Comparison of ENCODE assay signal across 8 cellular contexts in the genomic region with DNA sequence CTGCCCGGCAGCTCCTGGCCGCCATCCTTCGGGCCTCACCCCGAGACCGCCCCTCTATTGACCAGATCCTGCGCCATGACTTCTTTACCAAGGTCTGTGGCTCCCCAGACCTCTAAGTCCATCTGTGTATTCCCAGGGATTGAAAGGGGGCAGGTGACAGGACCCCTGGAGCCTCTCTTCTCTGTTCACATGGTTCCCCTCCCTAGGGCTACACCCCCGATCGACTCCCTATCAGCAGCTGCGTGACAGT. TPM values are rescaled to one million over a fixed set of nuclear protein-coding genes. Genes with fewer than 3 reads are reported as not detected.
DNase-seq lines count a peak whose midpoint lies in the region; ATAC-seq and TF ChIP-seq lines count a peak whose summit lies in the region.
"Had no signal": no experiment of that assay in that cellular context is flagged by ENCODE, and none has a peak within 500 bp of the region (broad histone marks: within the 10 kb centered on the region; RNA-seq: fewer than 3 reads in every experiment).

No MANE protein-coding gene starts in this region.

- CTCF ChIA-PET in CD8-positive, alpha-beta T cell (lab: Charles Lee): interaction anchor here (1.1 kb wide), 1 partner anchor 34 kb away, joined by 4 read pairs; no protein-coding TSS in a partner anchor

- H3K36me3 Mint-ChIP-seq in CD8-positive, alpha-beta T cell: peaks cover 52% of the 10 kb centered on the region
- peaks cover 19% of the 10 kb centered on the region for H3K36me3 Mint-ChIP-seq in T-helper 17 cell (ENCODE audit: low read depth)

- intact Hi-C loops in CD8-positive, alpha-beta T cell (cut with DNase I, micrococcal nuclease): loop anchor here (10.0 kb wide), 2 partner anchors 782 to 1848 kb away; partner anchors contain the start of genes NASP (in 1 of the 2) and SLC2A1 (in 1 of the 2)

- DNase-seq in CD8-positive, alpha-beta T cell: no peak
- DNase-seq in T-helper 17 cell: no peak
- DNase-seq in erythroblast (lab: John Stamatoyannopoulos, UW): no peak
- DNase-seq in skeletal muscle cell (ENCODE audit: low read depth): no peak
- DNase-seq in NCI-H524 (lab: John Stamatoyannopoulos, UW): no peak
- no peak for DNase-seq in GM10266 (ENCODE audit: extremely low spot score)
- no peak for DNase-seq in Ammon's horn (ENCODE audit: low spot score)
- DNase-seq: NCI-H2227 treated with DMSO at 0.1 percent for 48 hours had no signal

- peak; percentile 6 for TF ChIP-seq POLR2A in erythroblast (IDR thresholded peaks at IDR 0.05; ENCODE audit: low read length)

- peak overlapping the region; percentile 84 for H3K27ac Mint-ChIP-seq in CD8-positive, alpha-beta T cell
- H3K27ac Mint-ChIP-seq in T-helper 17 cell: peak overlapping the region; percentile 100

- H3K36me3 ChIP-seq in CD8-positive, alpha-beta T cell (ENCODE audit: insufficient read depth, low read length): peaks cover 27% of the 10 kb centered on the region

- H3K4me1 Mint-ChIP-seq in CD8-positive, alpha-beta T cell (ENCODE audit: low read depth): peaks cover 56% of the 10 kb centered on the region
- peaks cover 58% of the 10 kb centered on the region for H3K4me1 Mint-ChIP-seq in T-helper 17 cell

- no peaks in the 10 kb centered on the region for H3K9me3 Mint-ChIP-seq in CD8-positive, alpha-beta T cell

- TF ChIP-seq CTCF in CD8-positive, alpha-beta T cell (IDR thresholded peaks at IDR 0.05): no peak
- no peak for TF ChIP-seq CTCF in GM10266 (IDR thresholded peaks at IDR 0.05; ENCODE audit: control insufficient read depth, insufficient read depth, low read depth, missing control alignments)

- POLR2A ChIA-PET in CD8-positive, alpha-beta T cell (lab: Charles Lee): interaction anchor here (2.1 to 9.5 kb wide), 3 partner anchors 11 to 81 kb away, joined by 5 to 189 read pairs (median 44); no protein-coding TSS in a partner anchor

- H3K4me3 ChIP-seq in CD8-positive, alpha-beta T cell (ENCODE audit: low read depth, low read length): no peak overlapping the region
- peak overlapping the region; percentile 92 for H3K4me3 ChIP-seq in skeletal muscle cell (ENCODE audit: low read depth, low read length)

- ATAC-seq in CD8-positive, alpha-beta T cell: no peak
- no peak for ATAC-seq in T-helper 17 cell

- no peaks in the 10 kb centered on the region for H3K27me3 Mint-ChIP-seq in CD8-positive, alpha-beta T cell (ENCODE audit: low read depth)
- no peaks in the 10 kb centered on the region for H3K27me3 Mint-ChIP-seq in T-helper 17 cell

- H3K4me1 ChIP-seq in CD8-positive, alpha-beta T cell (ENCODE audit: insufficient read depth, low read length): peaks cover 45% of the 10 kb centered on the region

- H3K4me3 Mint-ChIP-seq in CD8-positive, alpha-beta T cell: peak overlapping the region; percentile 87
- peak overlapping the region; percentile 99 for H3K4me3 Mint-ChIP-seq in T-helper 17 cell

- H3K9me3 ChIP-seq in CD8-positive, alpha-beta T cell (ENCODE audit: low read length): no peaks in the 10 kb centered on the region
- peaks cover 3% of the 10 kb centered on the region for H3K9me3 ChIP-seq in T-helper 17 cell (ENCODE audit: control insufficient read depth, low read length, poor library complexity, severe bottlenecking)

- no peaks in the 10 kb centered on the region for H3K27me3 ChIP-seq in CD8-positive, alpha-beta T cell (ENCODE audit: insufficient read depth, low read length)

- no peak overlapping the region for H3K27ac ChIP-seq in CD8-positive, alpha-beta T cell (ENCODE audit: low read depth, low read length)

RNA-seq across cellular contexts. Expression of gene PLK3, which starts 2.8 kb away (rescaled TPM):
- total RNA-seq in CD8-positive, alpha-beta T cell: 100 to 1,000 TPM; 568 to 599 TPM
- 100 to 1,000 TPM; 389 to 523 TPM for total RNA-seq in T-helper 17 cell

RNA-seq across cellular contexts. Expression of gene DYNLT4, which starts 4.2 kb away (rescaled TPM):
- total RNA-seq in CD8-positive, alpha-beta T cell: 1 to 10 TPM; 2.2 to 2.5 TPM
- 1 to 10 TPM; 5.5 to 6.2 TPM for total RNA-seq in T-helper 17 cell

RNA-seq across cellular contexts. Expression of gene BTBD19, which starts 5.3 kb away (rescaled TPM):
- 10 to 100 TPM; 24.9 to 27.5 TPM for total RNA-seq in CD8-positive, alpha-beta T cell
- 10 to 100 TPM; 43.1 to 56.6 TPM for total RNA-seq in T-helper 17 cell

RNA-seq across cellular contexts. Expression of gene BEST4, which starts 15.0 kb away (rescaled TPM):
- total RNA-seq in CD8-positive, alpha-beta T cell: 1 to 10 TPM; 1.4 to 1.5 TPM
- total RNA-seq in T-helper 17 cell: 1 to 10 TPM; 1.1 to 1.4 TPM

RNA-seq across cellular contexts. Expression of gene RPS8, which starts 27.6 kb away (rescaled TPM):
- 1,000 to 10,000 TPM; 3,381 to 3,465 TPM for total RNA-seq in CD8-positive, alpha-beta T cell
- total RNA-seq in T-helper 17 cell: 1,000 to 10,000 TPM; 2,841 to 3,014 TPM
